Comparison of ENCODE assay signal across 31 cellular contexts in the genomic region with DNA sequence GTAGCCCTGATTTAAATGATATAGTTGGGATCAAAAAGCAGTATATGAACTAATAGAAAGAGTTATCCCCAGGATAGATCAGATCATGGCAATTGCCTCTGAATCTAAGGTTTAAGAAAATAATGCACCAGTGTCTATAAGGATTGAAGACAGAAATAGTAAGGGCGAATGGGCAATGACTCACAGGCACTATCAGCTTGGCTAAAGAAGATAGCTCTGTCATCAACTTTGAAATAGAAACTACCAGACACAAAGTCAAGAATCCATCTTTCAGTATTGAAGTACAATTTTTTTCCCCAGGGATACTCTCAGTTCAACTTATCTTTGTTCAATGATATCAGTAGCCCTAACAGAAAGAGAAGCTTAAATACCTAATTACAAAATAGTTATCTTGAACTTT. TPM values are rescaled to one million over a fixed set of nuclear protein-coding genes. Genes with fewer than 3 reads are reported as not detected.
A peak's percentile ranks its signal among the peaks of the same experiment; 100 is the strongest.
DNase-seq lines count a peak whose midpoint lies in the region; ATAC-seq, FAIRE-seq and TF ChIP-seq lines count a peak whose summit lies in the region.
"Had no signal": no experiment of that assay in that cellular context is flagged by ENCODE, and none has a peak within 500 bp of the region (broad histone marks: within the 10 kb centered on the region; RNA-seq: fewer than 3 reads in every experiment).

No MANE protein-coding gene starts in this region.

- H3K4me3 ChIP-seq in smooth muscle cell = no peak overlapping the region
- H3K4me3 ChIP-seq in adrenal gland = no peak overlapping the region
- H3K4me3 ChIP-seq: A549, hepatocyte, lung, PC-9, SK-N-MC, suprapubic skin, vagina had no signal

- no peaks in the 10 kb centered on the region for H3K36me3 ChIP-seq in smooth muscle cell (ENCODE audit: low read depth)
- H3K36me3 ChIP-seq in adrenal gland (replicated peaks in 1 of 2) = no peaks in the 10 kb centered on the region
- H3K36me3 ChIP-seq: suprapubic skin, vagina had no signal

- no peak overlapping the region for H3K9ac ChIP-seq in smooth muscle cell (ENCODE audit: low read depth)

- DNase-seq in Right ventricle myocardium superior (no peak), Right ventricle myocardium inferior (ENCODE audit: missing footprints) (no peak), foreskin keratinocyte (no peak), smooth muscle cell (lab: John Stamatoyannopoulos, UW; ENCODE audit: unreplicated experiment) (no peak), adrenal gland (no peak), retina (no peak)
- no peak for DNase-seq in activated effector memory CD4-positive, alpha-beta T cell treated with anti-CD3 and anti-CD28 coated beads, Interleukin-2, amount 50 U/mL, for 16 hours
- DNase-seq: activated CD4-positive, alpha-beta memory T cell treated with anti-CD3 and anti-CD28 coated beads, Interleukin-2, amount 10 ng/mL, durations not matched to agents 7 days and 5 days; activated CD4-positive, CD25-positive, alpha-beta regulatory T cell; activated naive CD4-positive, alpha-beta T cell treated with anti-CD3 and anti-CD28 coated beads for 36 hours; activated T-cell treated with anti-CD3 and anti-CD28 coated beads for 4 hours; anterior cingulate cortex; C1 segment of cervical spinal cord; cerebellar nuclear complex; effector memory CD4-positive, alpha-beta T cell; NCI-H1694; NCI-H774; nucleus accumbens; PC-9 had no signal

- no peaks in the 10 kb centered on the region for H3F3A ChIP-seq in smooth muscle cell (ENCODE audit: low read depth)

- H3K27me3 ChIP-seq in foreskin keratinocyte (no peaks in the 10 kb centered on the region), smooth muscle cell (ENCODE audit: low read depth) (no peaks in the 10 kb centered on the region), adrenal gland (no peaks in the 10 kb centered on the region)
- H3K27me3 ChIP-seq: hepatocyte, suprapubic skin, vagina had no signal

- H3K27ac ChIP-seq in foreskin keratinocyte (no peak overlapping the region), smooth muscle cell (ENCODE audit: low read depth) (peak overlapping the region; percentile 12), adrenal gland (no peak overlapping the region)
- H3K27ac ChIP-seq: A549, hepatocyte, PC-9, SK-N-MC, suprapubic skin, vagina had no signal

- peak; percentile 82 for ATAC-seq in Right ventricle myocardium superior (ENCODE audit: poor library complexity)
- no peak for ATAC-seq in Right ventricle myocardium inferior
- peak; percentile 69 for ATAC-seq in foreskin keratinocyte

- FAIRE-seq in TTC549 (lab: Jason Lieb, UNC) = peak; percentile 53
- FAIRE-seq: D721Med, islet of Langerhans had no signal

- H3K79me2 ChIP-seq in smooth muscle cell (ENCODE audit: low read depth) = no peaks in the 10 kb centered on the region
- H3K79me2 ChIP-seq: hepatocyte had no signal

- H4K20me1 ChIP-seq in smooth muscle cell (ENCODE audit: low read depth) = no peaks in the 10 kb centered on the region

- TF ChIP-seq POLR2A in adrenal gland (IDR thresholded peaks at IDR 0.05) = no peak

- H3K9me3 ChIP-seq in smooth muscle cell (replicated peaks; ENCODE audit: low read depth) (no peaks in the 10 kb centered on the region), adrenal gland (replicated peaks in 1 of 3) (no peaks in the 10 kb centered on the region)
- H3K9me3 ChIP-seq: A549, suprapubic skin, vagina had no signal

- no peak overlapping the region for H2AFZ ChIP-seq in smooth muscle cell (ENCODE audit: low read depth)
- H2AFZ ChIP-seq: hepatocyte, PC-9 had no signal

- TF ChIP-seq CTCF in foreskin keratinocyte (conservative IDR thresholded peaks at IDR 0.05) (no peak), smooth muscle cell (IDR thresholded peaks at IDR 0.05; ENCODE audit: borderline replicate concordance, insufficient read depth, poor library complexity, severe bottlenecking) (no peak), adrenal gland (IDR thresholded peaks at IDR 0.05) (no peak)

- intact Hi-C loops in Right ventricle myocardium superior (cut with DNase I) (loop anchor here (5.0 kb wide), 1 partner anchor 111 kb away; a partner anchor contains a TSS), Right ventricle myocardium inferior (cut with DNase I) (loop anchor here (5.0 kb wide), 2 partner anchors 136 to 391 kb away; no protein-coding TSS in a partner anchor), adrenal gland (cut with DNase I) (no loop called here)

- WGBS in smooth muscle cell (ENCODE audit: low lambda C conversion rate) = 0% methylated on average over 1 of the region's 1 CpG
- 0% methylated on average over 1 of the region's 1 CpG for WGBS in adrenal gland, 4 donors

- peak overlapping the region; percentile 45 for H3K4me2 ChIP-seq in smooth muscle cell
- H3K4me2 ChIP-seq: A549, hepatocyte, PC-9 had no signal

- H3K4me1 ChIP-seq in foreskin keratinocyte (no peaks in the 10 kb centered on the region), smooth muscle cell (ENCODE audit: low read depth) (no peaks in the 10 kb centered on the region), adrenal gland (replicated peaks in 1 of 2) (no peaks in the 10 kb centered on the region)
- H3K4me1 ChIP-seq: A549, suprapubic skin, vagina had no signal

RNA-seq across cellular contexts. Expression of a gene that starts 13.2 kb away (rescaled TPM):
- total RNA-seq in Right ventricle myocardium superior = 2.3 TPM
- total RNA-seq in Right ventricle myocardium inferior = 3.1 TPM
- total RNA-seq in foreskin keratinocyte = 0.07 TPM in 2 replicates
- 0.03 and 0.09 TPM in 2 replicates for polyA plus RNA-seq in foreskin keratinocyte
- 0.27 TPM in 1 of 2 replicates, not detected in the other for total RNA-seq in smooth muscle cell
- polyA plus RNA-seq in smooth muscle cell = 0.41 TPM in 1 of 2 replicates, not detected in the other
- 10 to 100 TPM in 4 of 8 donors, 1 to 10 TPM in 4; 5.2 to 23.6 (median 10.5) TPM for total RNA-seq in adrenal gland
- polyA plus RNA-seq in adrenal gland = 1 to 10 TPM; 3.8 to 4.9 (median 3.9) TPM
- total RNA-seq: activated CD4-positive, alpha-beta memory T cell treated with anti-CD3 and anti-CD28 coated beads, Interleukin-2, amount 10 ng/mL, durations not matched to agents 7 days and 5 days; activated naive CD4-positive, alpha-beta T cell treated with anti-CD3 and anti-CD28 coated beads for 36 hours; fibroblast of lung; G401 had no signal
- polyA plus RNA-seq: A549 had no signal

RNA-seq across cellular contexts. Expression of a gene that starts 28.7 kb away (rescaled TPM):
- 0.35 TPM for total RNA-seq in Right ventricle myocardium superior
- 0.24 TPM for total RNA-seq in Right ventricle myocardium inferior
- not detected in 2 replicates for total RNA-seq in foreskin keratinocyte
- not detected in 2 replicates for polyA plus RNA-seq in foreskin keratinocyte
- 7.4 and 14.5 TPM in 2 replicates for total RNA-seq in smooth muscle cell
- polyA plus RNA-seq in smooth muscle cell = 5.4 and 6.7 TPM in 2 replicates
- 1 to 10 TPM in 2 of 8 donors, under 1 TPM in 5, not detected in 1; 0.35 to 1.8 (median 0.68) TPM for total RNA-seq in adrenal gland
- 1 to 10 TPM in 2 of 3 donors, under 1 TPM in 1; 0.37 to 2.2 (median 1.9) TPM for polyA plus RNA-seq in adrenal gland
- total RNA-seq: activated CD4-positive, alpha-beta memory T cell treated with anti-CD3 and anti-CD28 coated beads, Interleukin-2, amount 10 ng/mL, durations not matched to agents 7 days and 5 days; activated naive CD4-positive, alpha-beta T cell treated with anti-CD3 and anti-CD28 coated beads for 36 hours; suprapubic skin; vagina had no signal

RNA-seq across cellular contexts. Expression of a gene that starts 35.6 kb away (rescaled TPM):
- total RNA-seq in Right ventricle myocardium superior = not detected
- total RNA-seq in Right ventricle myocardium inferior = not detected
- total RNA-seq in foreskin keratinocyte = not detected in 2 replicates
- not detected in 2 replicates for polyA plus RNA-seq in foreskin keratinocyte
- total RNA-seq in smooth muscle cell = 1.6 and 2.0 TPM in 2 replicates
- 0.77 and 4.5 TPM in 2 replicates for polyA plus RNA-seq in smooth muscle cell
- total RNA-seq in adrenal gland = 1 to 10 TPM in 1 of 8 donors, under 1 TPM in 5, not detected in 2; 0.07 to 2.3 (median 0.34) TPM
- polyA plus RNA-seq in adrenal gland = under 1 TPM; 0.07 to 0.56 (median 0.37) TPM
- total RNA-seq: activated CD4-positive, alpha-beta memory T cell treated with anti-CD3 and anti-CD28 coated beads, Interleukin-2, amount 10 ng/mL, durations not matched to agents 7 days and 5 days; activated naive CD4-positive, alpha-beta T cell treated with anti-CD3 and anti-CD28 coated beads for 36 hours; G401; vagina had no signal

RNA-seq across cellular contexts. Expression of a gene that starts 44.4 kb away (rescaled TPM):
- 2.5 TPM for total RNA-seq in Right ventricle myocardium superior
- 3.7 TPM for total RNA-seq in Right ventricle myocardium inferior
- not detected in 2 replicates for total RNA-seq in foreskin keratinocyte
- polyA plus RNA-seq in foreskin keratinocyte = not detected in 2 replicates
- total RNA-seq in smooth muscle cell = 0.40 TPM in 1 of 2 replicates, not detected in the other
- 0.70 TPM in 1 of 2 replicates, not detected in the other for polyA plus RNA-seq in smooth muscle cell
- 1 to 10 TPM; 1.4 to 4.9 (median 3.4) TPM for total RNA-seq in adrenal gland
- 1 to 10 TPM; 3.3 to 5.6 (median 3.3) TPM for polyA plus RNA-seq in adrenal gland
- total RNA-seq: activated CD4-positive, alpha-beta memory T cell treated with anti-CD3 and anti-CD28 coated beads, Interleukin-2, amount 10 ng/mL, durations not matched to agents 7 days and 5 days; activated naive CD4-positive, alpha-beta T cell treated with anti-CD3 and anti-CD28 coated beads for 36 hours; fibroblast of lung; G401; PC-9; renal cortical epithelial cell had no signal

Comparison
In these comparisons a context has a peak if more than half of its experiments do, and no peak if none do; other contexts are left out.
1. intact Hi-C loops: an anchor here in Right ventricle myocardium superior (5.0 kb wide) and Right ventricle myocardium inferior (5.0 kb wide); none called in adrenal gland.